ENCODE assay signal across 8 cellular contexts in the genomic region with DNA sequence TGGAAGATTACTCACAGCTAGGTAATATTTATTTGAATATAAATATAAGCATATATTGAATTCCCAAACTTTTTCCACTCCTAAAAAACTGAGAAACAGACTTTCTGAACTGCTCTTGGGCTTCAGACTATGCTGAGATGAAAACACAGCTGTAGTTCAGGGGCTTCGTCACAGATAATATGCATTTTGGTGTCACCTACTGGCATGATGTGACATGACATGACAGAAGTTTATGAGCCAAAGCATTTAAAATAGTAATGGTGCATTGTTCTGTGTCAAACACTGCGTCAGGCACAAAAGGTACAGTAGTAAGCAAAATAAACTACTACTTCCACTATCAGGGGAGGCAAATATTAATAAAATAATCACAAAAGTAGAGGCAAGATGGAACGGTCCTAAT.
DNase-seq lines count a peak whose midpoint lies in the region; ATAC-seq and TF ChIP-seq lines count a peak whose summit lies in the region.

No MANE protein-coding gene starts in this region.

- no peak for TF ChIP-seq POLR2A in Peyer's patch (IDR thresholded peaks at IDR 0.05)

- no peaks in the 10 kb centered on the region for H3K27me3 ChIP-seq in Peyer's patch

- no peak overlapping the region for H3K4me3 ChIP-seq in Peyer's patch

- ATAC-seq in GM19043 (IDR thresholded peaks at IDR 0.05; ENCODE audit: low read depth, unreplicated experiment) (peak; percentile 83), HG03460 (IDR thresholded peaks at IDR 0.05; ENCODE audit: unreplicated experiment) (peak; percentile 63)

- TF ChIP-seq CTCF in Peyer's patch (IDR thresholded peaks at IDR 0.05): peak in 4 of 6 experiments; percentile 36 to 91 (median 90)

- H3K4me1 ChIP-seq in Peyer's patch: peaks cover 0 to 18% (median 0%) of the 10 kb centered on the region in 4 donors

- DNase-seq in D341Med (ENCODE audit: low spot score) (peak; percentile 62), Peyer's patch (peak in 1 of 3 donors; percentile 62), fibroblast of gingiva (ENCODE audit: low read depth) (peak; percentile 44), renal cortical epithelial cell (ENCODE audit: low read depth) (peak; percentile 74), activated T-cell treated with anti-CD3 and anti-CD28 coated beads for 4 hours (no peak), NCI-H1436 treated with DMSO at 0.1 percent for 48 hours (lab: John Stamatoyannopoulos, UW) (no peak)

- no peak overlapping the region for H3K27ac ChIP-seq in Peyer's patch

- H3K9me3 ChIP-seq in Peyer's patch: no peaks in the 10 kb centered on the region

- H3K36me3 ChIP-seq in Peyer's patch: no peaks in the 10 kb centered on the region

Comparison
In these comparisons a context has a peak if more than half of its experiments do, and no peak if none do; other contexts are left out.
1. DNase-seq: peak in D341Med (single experiment), fibroblast of gingiva (single experiment) and renal cortical epithelial cell (single experiment); none in activated T-cell treated with anti-CD3 and anti-CD28 coated beads for 4 hours (single experiment) and NCI-H1436 treated with DMSO at 0.1 percent for 48 hours (single experiment).